Comparison of ENCODE assay signal across 12 cellular contexts in genomic region chr6:26194329-26194701, GRCh38.
DNase-seq lines count a peak whose midpoint lies in the region; ATAC-seq, FAIRE-seq and TF ChIP-seq lines count a peak whose summit lies in the region.
"Had no signal": no experiment of that assay in that cellular context is flagged by ENCODE, and none has a peak within 500 bp of the region (broad histone marks: within the 10 kb centered on the region; RNA-seq: fewer than 3 reads in every experiment).

No MANE protein-coding gene starts in this region.

- peaks cover 33% of the 10 kb centered on the region for H3K79me2 ChIP-seq in astrocyte (ENCODE audit: insufficient read depth, low read length)

- H3K27me3 Mint-ChIP-seq in astrocyte (ENCODE audit: low read depth, unreplicated experiment) = no peaks in the 10 kb centered on the region
- H3K27me3 Mint-ChIP-seq in natural killer cell (ENCODE audit: low read depth in 2 of 2) = no peaks in the 10 kb centered on the region

- peak overlapping the region; percentile 73 to 89 (median 84) for H3K4me3 ChIP-seq in BLaER1 treated with 17β-estradiol and CSF1 and Interleukin-3, amounts not matched to agents 10 nM and 100 nM
- no peak overlapping the region for H3K4me3 ChIP-seq in IMR-90 (ENCODE audit: insufficient read depth, low read depth, low read length)
- H3K4me3 ChIP-seq in astrocyte (ENCODE audit: insufficient read depth, low read depth, low read length) = no peak overlapping the region

- H3K4ac ChIP-seq in IMR-90 (ENCODE audit: low read depth, low read length) = no peak overlapping the region

- no peak overlapping the region for H2BK120ac ChIP-seq in IMR-90 (ENCODE audit: low read depth, low read length)

- in situ Hi-C loops in IMR-90 (cut with MboI; ENCODE audit: low sequenced_read_pairs) = loop anchor here (25.0 kb wide), 1 partner anchor 943 kb away; a partner anchor contains a TSS

- peaks cover 0 to 6% of the 10 kb centered on the region in 2 experiments; a peak in 1 of 4 replicates for H3K79me1 ChIP-seq in IMR-90 (ENCODE audit: low read depth in 1 of 2, low read length in 2 of 2)

- H3K4me1 ChIP-seq in BLaER1 treated with 17β-estradiol and CSF1 and Interleukin-3, amounts not matched to agents 10 nM and 100 nM = peaks cover 21 to 40% (median 32%) of the 10 kb centered on the region in 10 experiments; a peak in 19 of 20 replicates
- H3K4me1 ChIP-seq in IMR-90 (ENCODE audit: control insufficient read depth, insufficient read depth, low read length) (no peaks in the 10 kb centered on the region), astrocyte (ENCODE audit: insufficient read depth, low read length) (no peaks in the 10 kb centered on the region)

- TF ChIP-seq CTCF in IMR-90 (conservative IDR thresholded peaks at IDR 0.05; ENCODE audit: low read depth, low read length) = no peak
- no peak for TF ChIP-seq CTCF in astrocyte (IDR thresholded peaks at IDR 0.05; ENCODE audit: insufficient read depth, low read depth, low read length)
- no peak for TF ChIP-seq CTCF in natural killer cell (IDR thresholded peaks at IDR 0.05)

- peak overlapping the region; percentile 60 for H3K4me3 Mint-ChIP-seq in astrocyte (ENCODE audit: unreplicated experiment)
- peak overlapping the region; percentile 96 for H3K4me3 Mint-ChIP-seq in natural killer cell

- H4K5ac ChIP-seq in IMR-90 (ENCODE audit: low read depth, low read length) = no peak overlapping the region

- H2AFZ ChIP-seq in IMR-90 (replicated peaks; ENCODE audit: low read length, poor library complexity) (no peak overlapping the region), astrocyte (ENCODE audit: low read depth, low read length) (no peak overlapping the region)

- no peak for TF ChIP-seq POLR2A in IMR-90 (IDR thresholded peaks at IDR 0.05; ENCODE audit: low read depth, low read length)

- dilution Hi-C loops in IMR-90 (cut with HindIII; ENCODE audit: low sequenced_read_pairs, unreplicated experiment) = no loop called here

- H3K9ac ChIP-seq in BLaER1 treated with 17β-estradiol and CSF1 and Interleukin-3, amounts not matched to agents 10 nM and 100 nM = peak overlapping the region; percentile 90 to 99 (median 96); a peak in 21 of 22 replicates
- H3K9ac ChIP-seq in IMR-90 (ENCODE audit: low read depth, low read length) = no peak overlapping the region
- H3K9ac ChIP-seq in astrocyte (ENCODE audit: low read length) = peak overlapping the region; percentile 97

- H2BK20ac ChIP-seq in IMR-90 (ENCODE audit: low read depth, low read length) = no peak overlapping the region

- no CpG with 5 or more reads among the region's 3 CpGs for WGBS in IMR-90 (ENCODE audit: extremely low coverage in 2 of 2, insufficient read length in 1 of 2), 2 experiments

- H3K36me3 Mint-ChIP-seq in astrocyte (ENCODE audit: low read depth, unreplicated experiment) (peaks cover 9% of the 10 kb centered on the region), natural killer cell (no peaks in the 10 kb centered on the region)

- no peak overlapping the region for H4K8ac ChIP-seq in IMR-90 (ENCODE audit: low read depth in 2 of 2, low read length in 2 of 2)

- H2BK5ac ChIP-seq in IMR-90 (ENCODE audit: low read depth, low read length, poor library complexity, severe bottlenecking) = peak overlapping the region; percentile 10

- H2AK5ac ChIP-seq in IMR-90 (ENCODE audit: low read depth, low read length) = no peak overlapping the region

- POLR2A ChIA-PET in IMR-90 (lab: Charles Lee; ENCODE audit: unreplicated experiment) = interaction anchor here (6.5 kb wide), 1 partner anchor 22 kb away, joined by 50 read pairs; a partner anchor contains a TSS

- BruUV-seq in IMR-90 (replicated peaks; lab: Mats Ljungman, UMichigan) = no TSS peak

- peaks cover 0 to 5% (median 0%) of the 10 kb centered on the region in 11 experiments; a peak in 4 of 22 replicates for H3K27me3 ChIP-seq in BLaER1 treated with 17β-estradiol and CSF1 and Interleukin-3, amounts not matched to agents 10 nM and 100 nM
- no peaks in the 10 kb centered on the region for H3K27me3 ChIP-seq in IMR-90 (ENCODE audit: control insufficient read depth, insufficient read depth, low read length)
- H3K27me3 ChIP-seq in astrocyte (ENCODE audit: insufficient read depth, low read length) = no peaks in the 10 kb centered on the region

- no peak for DNase-seq in IMR-90
- no peak for DNase-seq in astrocyte (ENCODE audit: low read depth)
- DNase-seq in natural killer cell = no peak
- no peak for DNase-seq in SK-N-DZ (ENCODE audit: low spot score)
- DNase-seq in UCSD-AML1 (lab: John Stamatoyannopoulos, UW; ENCODE audit: unreplicated experiment) = no peak
- no peak for DNase-seq in DMS53 (lab: John Stamatoyannopoulos, UW)
- DNase-seq: caudate nucleus, EL, WERI-Rb-1 had no signal

- peak overlapping the region; percentile 81 to 97 (median 95) for H3K4me2 ChIP-seq in BLaER1 treated with 17β-estradiol and CSF1 and Interleukin-3, amounts not matched to agents 10 nM and 100 nM
- H3K4me2 ChIP-seq in IMR-90 (ENCODE audit: low read depth, low read length) (no peak overlapping the region), astrocyte (ENCODE audit: low read length) (peak overlapping the region; percentile 86)

- no peak overlapping the region for H2BK15ac ChIP-seq in IMR-90 (ENCODE audit: low read depth, low read length)

- H3K27ac Mint-ChIP-seq in astrocyte (ENCODE audit: unreplicated experiment) = no peak overlapping the region
- peak overlapping the region; percentile 98 to 99 for H3K27ac Mint-ChIP-seq in natural killer cell

- intact Hi-C loops in IMR-90 (cut with micrococcal nuclease) = loop anchor here (2.0 kb wide), 1 partner anchor 130 kb away; no protein-coding TSS in a partner anchor
- intact Hi-C loops in natural killer cell (cut with micrococcal nuclease) = loop anchor here (10.0 kb wide), 1 partner anchor 170 kb away; a partner anchor contains a TSS

- H4K91ac ChIP-seq in IMR-90 (ENCODE audit: insufficient read depth, low read depth, low read length) = no peak overlapping the region

- H3K56ac ChIP-seq in IMR-90 (ENCODE audit: extremely low read depth, insufficient read depth, low read length) = no peak overlapping the region

- H3K9me3 Mint-ChIP-seq in astrocyte (ENCODE audit: unreplicated experiment) (no peaks in the 10 kb centered on the region), natural killer cell (no peaks in the 10 kb centered on the region)

- peaks cover 0 to 24% (median 0%) of the 10 kb centered on the region in 11 experiments; a peak in 2 of 22 replicates for H3K36me3 ChIP-seq in BLaER1 treated with 17β-estradiol and CSF1 and Interleukin-3, amounts not matched to agents 10 nM and 100 nM
- H3K36me3 ChIP-seq in IMR-90 (ENCODE audit: control insufficient read depth, insufficient read depth, low read length) = no peaks in the 10 kb centered on the region
- no peaks in the 10 kb centered on the region for H3K36me3 ChIP-seq in astrocyte (ENCODE audit: insufficient read depth, low read length)
- H3K36me3 ChIP-seq: WERI-Rb-1 had no signal

- no peak for TF ChIP-seq RAD21 in IMR-90 (IDR thresholded peaks at IDR 0.05; ENCODE audit: low read length)

- no peak overlapping the region for H3K14ac ChIP-seq in IMR-90 (replicated peaks; ENCODE audit: low read depth, low read length)

- no peak overlapping the region for H2AK9ac ChIP-seq in IMR-90 (replicated peaks; ENCODE audit: low read depth, low read length, poor library complexity)

- CTCF ChIA-PET in IMR-90 (lab: Yijun Ruan, JAX) = interaction anchor here (0.9 kb wide), 1 partner anchor 30 kb away, joined by 3 read pairs; a partner anchor contains a TSS

- FAIRE-seq in astrocyte (lab: Jason Lieb, UNC) = no peak
- FAIRE-seq: islet of Langerhans had no signal

- H3K9me1 ChIP-seq in IMR-90 (ENCODE audit: insufficient read depth, low read length) = no peaks in the 10 kb centered on the region

- H3K4me1 Mint-ChIP-seq in astrocyte (ENCODE audit: low read depth, unreplicated experiment) = peaks cover 18% of the 10 kb centered on the region
- H3K4me1 Mint-ChIP-seq in natural killer cell = peaks cover 38 to 41% of the 10 kb centered on the region in 2 donors

- no peaks in the 10 kb centered on the region for H3K9me3 ChIP-seq in BLaER1 treated with 17β-estradiol and CSF1 and Interleukin-3, amounts not matched to agents 10 nM and 100 nM (replicated peaks in 1 of 11)
- H3K9me3 ChIP-seq in IMR-90 (ENCODE audit: control insufficient read depth, insufficient read depth, low read length) (no peaks in the 10 kb centered on the region), astrocyte (ENCODE audit: insufficient read depth, low read depth, low read length) (no peaks in the 10 kb centered on the region)

- H4K20me1 ChIP-seq in BLaER1 treated with 17β-estradiol and CSF1 and Interleukin-3, amounts not matched to agents 10 nM and 100 nM = peaks cover 15 to 82% (median 27%) of the 10 kb centered on the region in 11 experiments
- peaks cover 12% of the 10 kb centered on the region for H4K20me1 ChIP-seq in IMR-90 (ENCODE audit: insufficient read depth, low read length)
- H4K20me1 ChIP-seq in astrocyte (ENCODE audit: insufficient read depth, low read length) = peaks cover 31% of the 10 kb centered on the region

- ATAC-seq in IMR-90 (ENCODE audit: low read depth) = no peak
- ATAC-seq in natural killer cell = no peak
- no peak for ATAC-seq in GM21360 (IDR thresholded peaks at IDR 0.05; ENCODE audit: unreplicated experiment)

- no peak overlapping the region for H3K18ac ChIP-seq in IMR-90 (ENCODE audit: low read depth, low read length)

- peak overlapping the region in 10 of 11 experiments; percentile 79 to 99 (median 96); a peak in 17 of 22 replicates for H3K27ac ChIP-seq in BLaER1 treated with 17β-estradiol and CSF1 and Interleukin-3, amounts not matched to agents 10 nM and 100 nM
- H3K27ac ChIP-seq in IMR-90 (ENCODE audit: insufficient read depth, low read length) (no peak overlapping the region), astrocyte (ENCODE audit: low read depth, low read length) (peak overlapping the region; percentile 90)
- H3K27ac ChIP-seq: WERI-Rb-1 had no signal

- H3K23ac ChIP-seq in IMR-90 (ENCODE audit: low read depth, low read length) = no peak overlapping the region

TF ChIP-seq in IMR-90, 13 proteins besides CTCF, POLR2A, EP300 and RAD21 (continues in another document):
- TF ChIP-seq FOS (IDR thresholded peaks at IDR 0.05; ENCODE audit: low read depth, low read length) (no peak), NFE2L2 (IDR thresholded peaks at IDR 0.05; ENCODE audit: low read depth, low read length) (no peak), USF2 (IDR thresholded peaks at IDR 0.05; ENCODE audit: low read depth, low read length) (no peak), MXI1 (IDR thresholded peaks at IDR 0.05; ENCODE audit: borderline replicate concordance, low read depth, low read length) (no peak), BHLHE40 (IDR thresholded peaks at IDR 0.05; ENCODE audit: low read depth, low read length) (no peak), RCOR1 (IDR thresholded peaks at IDR 0.05; ENCODE audit: insufficient replicate concordance, low read length) (no peak), RFX5 (IDR thresholded peaks at IDR 0.05; ENCODE audit: low read depth, low read length) (no peak)

Comparison
In these comparisons a context has a peak if more than half of its experiments do, and no peak if none do; other contexts are left out.
1. H3K4me3 ChIP-seq: peak in BLaER1 treated with 17β-estradiol and CSF1 and Interleukin-3, amounts not matched to agents 10 nM and 100 nM (10 of 10); none in IMR-90 (single experiment) and astrocyte (single experiment).